In the genomic region with DNA sequence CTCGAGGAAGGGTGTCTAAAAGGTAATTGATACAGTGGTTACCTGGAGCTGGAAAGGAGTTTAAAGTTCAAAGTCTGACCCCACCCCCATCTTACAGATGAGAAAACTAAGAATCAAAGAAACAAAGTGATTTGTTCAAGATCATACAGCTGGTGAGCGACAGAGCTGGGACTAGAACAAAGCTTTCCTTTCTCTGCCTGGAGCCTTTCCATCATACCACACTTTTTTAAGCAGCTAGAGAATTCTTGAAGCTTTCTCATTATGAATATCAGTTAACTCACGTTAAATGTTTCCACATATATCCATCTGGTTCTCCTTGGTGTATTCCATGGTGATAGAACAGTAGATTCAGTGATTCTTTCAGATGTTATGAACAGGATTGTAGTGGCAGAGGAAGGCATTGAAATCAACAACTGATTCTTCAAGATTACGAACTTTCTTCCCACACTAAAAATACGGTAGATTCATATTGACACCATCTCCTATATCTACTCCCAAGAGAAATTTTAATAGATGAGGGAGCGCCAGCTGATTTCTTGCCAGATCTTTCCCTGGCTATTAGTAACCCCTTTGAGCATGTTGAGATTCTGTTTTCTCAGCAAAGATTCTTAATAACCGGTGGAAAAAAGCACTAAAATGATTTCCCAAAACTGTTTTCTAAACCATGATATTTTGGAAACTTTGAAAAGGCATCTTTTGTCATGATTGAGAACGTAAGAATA, we compare ENCODE assay signal across 12 cellular contexts.
"Had no signal": no experiment of that assay in that cellular context is flagged by ENCODE, and none has a peak within 500 bp of the region (broad histone marks: within the 10 kb centered on the region; RNA-seq: fewer than 3 reads in every experiment).

No MANE protein-coding gene starts in this region.

- H3K9me3 ChIP-seq: gastroesophageal sphincter, tibial artery had no signal

- H3K36me3 Mint-ChIP-seq: activated naive CD4-positive, alpha-beta T cell treated with anti-CD3 and anti-CD28 coated beads, Interleukin-2, amount 50 U/mL, for 24 hours; naive thymus-derived CD4-positive, alpha-beta T cell had no signal

- H3K36me3 ChIP-seq: tibial artery had no signal

- H3K4me3 ChIP-seq: gastroesophageal sphincter, tibial artery had no signal

- H3K27ac Mint-ChIP-seq: activated naive CD4-positive, alpha-beta T cell treated with anti-CD3 and anti-CD28 coated beads, Interleukin-2, amount 50 U/mL, for 24 hours; naive thymus-derived CD4-positive, alpha-beta T cell had no signal

- DNase-seq: activated CD4-positive, alpha-beta T cell treated with anti-CD3 and anti-CD28 coated beads, Interleukin-2, amount 50 U/mL, for 1 hour; activated CD4-positive, CD25-positive, alpha-beta regulatory T cell; dorsolateral prefrontal cortex; hippocampal formation; midbrain; naive thymus-derived CD4-positive, alpha-beta T cell; occipital lobe; SIG-M5; tibial artery had no signal

- ATAC-seq: esophagus mucosa; naive thymus-derived CD4-positive, alpha-beta T cell had no signal

- H3K27ac ChIP-seq: tibial artery had no signal

- H3K9me3 Mint-ChIP-seq: activated naive CD4-positive, alpha-beta T cell treated with anti-CD3 and anti-CD28 coated beads, Interleukin-2, amount 50 U/mL, for 24 hours had no signal

- H3K27me3 ChIP-seq: dorsolateral prefrontal cortex, gastroesophageal sphincter, tibial artery had no signal

- H3K4me1 Mint-ChIP-seq: activated naive CD4-positive, alpha-beta T cell treated with anti-CD3 and anti-CD28 coated beads, Interleukin-2, amount 50 U/mL, for 24 hours; naive thymus-derived CD4-positive, alpha-beta T cell had no signal

- H3K4me3 Mint-ChIP-seq: activated naive CD4-positive, alpha-beta T cell treated with anti-CD3 and anti-CD28 coated beads, Interleukin-2, amount 50 U/mL, for 24 hours; naive thymus-derived CD4-positive, alpha-beta T cell had no signal
